ENCODE assay signal across 3 cellular contexts in genomic region chr12:92128612-92129011, GRCh38.
A peak's percentile ranks its signal among the peaks of the same experiment; 100 is the strongest.
TF ChIP-seq lines count a peak whose summit lies in the region.

No MANE protein-coding gene starts in this region.

TF ChIP-seq in liver, 16 proteins besides CTCF, POLR2A, EP300 and RAD21:
- TF ChIP-seq HNF4G (IDR thresholded peaks at IDR 0.05) (no peak), FOXA2 (IDR thresholded peaks at IDR 0.05) (no peak), JUND (IDR thresholded peaks at IDR 0.05) (no peak), YY1 (IDR thresholded peaks at IDR 0.05) (peak; percentile 33), NR2F2 (IDR thresholded peaks at IDR 0.05) (no peak), SP1 (IDR thresholded peaks at IDR 0.05) (no peak), MAX (IDR thresholded peaks at IDR 0.05) (no peak)

TF ChIP-seq in HepG2, 621 proteins besides CTCF, POLR2A, EP300 and RAD21 (continues in another document):
- TF ChIP-seq ISX (CRISPR knock-in tag; conservative IDR thresholded peaks at IDR 0.05): no peak
- no peak for TF ChIP-seq ZNF18 (CRISPR knock-in tag; IDR thresholded peaks at IDR 0.05; ENCODE audit: insufficient replicate concordance)
- TF ChIP-seq ARNT (IDR thresholded peaks at IDR 0.05): no peak
- TF ChIP-seq SMARCE1 (IDR thresholded peaks at IDR 0.05; ENCODE audit: borderline replicate concordance): no peak
- no peak for TF ChIP-seq ARID2 (CRISPR knock-in tag; IDR thresholded peaks at IDR 0.05; ENCODE audit: borderline replicate concordance)
- TF ChIP-seq ZFP90 (CRISPR knock-in tag; IDR thresholded peaks at IDR 0.05; ENCODE audit: borderline replicate concordance): no peak
- no peak for TF ChIP-seq TRIM24 (CRISPR knock-in tag; IDR thresholded peaks at IDR 0.05)
- TF ChIP-seq ZNF318 (CRISPR knock-in tag; IDR thresholded peaks at IDR 0.05): no peak
- no peak for TF ChIP-seq DMTF1 (CRISPR knock-in tag; IDR thresholded peaks at IDR 0.05)
- no peak for TF ChIP-seq U2AF2 (IDR thresholded peaks at IDR 0.05; ENCODE audit: low read depth, low read length)
- TF ChIP-seq E2F5 (CRISPR knock-in tag; conservative IDR thresholded peaks at IDR 0.05): no peak
- TF ChIP-seq CHD4 (IDR thresholded peaks at IDR 0.05; ENCODE audit: borderline replicate concordance, low read length): no peak

TF ChIP-seq in GM12878, 131 proteins besides CTCF, POLR2A, EP300 and RAD21:
- no peak for TF ChIP-seq ZZZ3 (IDR thresholded peaks at IDR 0.05; ENCODE audit: control insufficient read depth, insufficient read length, low read depth)
- TF ChIP-seq ZBTB40 (IDR thresholded peaks at IDR 0.05; ENCODE audit: borderline replicate concordance): no peak
- TF ChIP-seq YY1 (IDR thresholded peaks at IDR 0.05; ENCODE audit: low read depth, low read length): 0 out of 2 replicates have a peak, but pooled peaks have one; percentile 19
- TF ChIP-seq MEF2B (IDR thresholded peaks at IDR 0.05; ENCODE audit: partially characterized antibody, poor library complexity, severe bottlenecking): no peak
